Comparison of ENCODE assay signal across 17 cellular contexts in genomic region chr20:38161412-38161774, GRCh38. TPM values are rescaled to one million over a fixed set of nuclear protein-coding genes. Genes with fewer than 3 reads are reported as not detected.
"Had no signal": no experiment of that assay in that cellular context is flagged by ENCODE, and none has a peak within 500 bp of the region (broad histone marks: within the 10 kb centered on the region; RNA-seq: fewer than 3 reads in every experiment).

No MANE protein-coding gene starts in this region.

- H3K36me3 ChIP-seq: colonic mucosa, tibial nerve had no signal

- ATAC-seq: activated CD8-positive, alpha-beta T cell treated with anti-CD3 and anti-CD28 coated beads for 36 hours; left colon had no signal

- H3K9me3 ChIP-seq: colonic mucosa, tibial nerve had no signal

- H3K27ac ChIP-seq: colonic mucosa, epithelial cell of prostate, tibial nerve, VCaP had no signal

- H3K27me3 ChIP-seq: colonic mucosa, tibial nerve had no signal

- H3K4me1 ChIP-seq: colonic mucosa had no signal

- H3K4me3 ChIP-seq: colonic mucosa, tibial nerve had no signal

- DNase-seq: activated CD4-positive, alpha-beta T cell treated with anti-CD3 and anti-CD28 coated beads for 4 hours; activated CD8-positive, alpha-beta memory T cell treated with anti-CD3 and anti-CD28 coated beads, Interleukin-2, amount 50 U/mL, for 48 hours; activated CD8-positive, alpha-beta T cell treated with anti-CD3 and anti-CD28 coated beads for 36 hours; activated naive CD4-positive, alpha-beta T cell treated with Interleukin-2 at 50 U/mL for 16 hours; colonic mucosa; effector memory CD4-positive, alpha-beta T cell; immature natural killer cell; mesendoderm; stimulated activated CD4-positive, alpha-beta T cell treated with anti-CD3 and anti-CD28 coated beads, Interleukin-15, amount 100 ng/mL, for 24 hours; stimulated activated CD4-positive, alpha-beta T cell treated with anti-CD3 and anti-CD28 coated beads, Interleukin-4, amount 100 ng/mL, for 24 hours; T-helper 1 cell had no signal

RNA-seq across cellular contexts. Expression of gene TGM2, which starts 3.7 kb away (rescaled TPM):
- total RNA-seq: activated CD8-positive, alpha-beta T cell treated with anti-CD3 and anti-CD28 coated beads for 36 hours; activated T-helper 1 cell treated with anti-CD3 and anti-CD28 coated beads, Interleukin-12 subunit alpha, Interleukin-12 subunit beta, Interleukin-2, Interleukin-4 antibody, amounts not matched to agents 30 ng/mL and 10 ng/mL and 1 ng/mL, durations not matched to agents 14 hours and 24 hours and 36 hours had no signal
- polyA plus RNA-seq: immature natural killer cell, neural cell had no signal
